In genomic region chrX:9677098-9677739, GRCh38 we compare ENCODE assay signal across 9 cellular contexts.
A peak's percentile ranks its signal among the peaks of the same experiment; 100 is the strongest.
DNase-seq lines count a peak whose midpoint lies in the region; ATAC-seq, FAIRE-seq and TF ChIP-seq lines count a peak whose summit lies in the region.
"Had no signal": no experiment of that assay in that cellular context is flagged by ENCODE, and none has a peak within 500 bp of the region (broad histone marks: within the 10 kb centered on the region; RNA-seq: fewer than 3 reads in every experiment).

No MANE protein-coding gene starts in this region.

- in situ Hi-C loops in KBM-7 (cut with MboI; ENCODE audit: low pct_unique_long_range_greater_than_20kb, low sequenced_read_pairs), result no loop called here

- H3K9me3 Mint-ChIP-seq in activated T-helper 17 cell treated with anti-CD3 and anti-CD28 coated beads, Interleukin-2, amount 50 U/mL, for 72 hours, result no peaks in the 10 kb centered on the region

- no peaks in the 10 kb centered on the region for H3K9me3 ChIP-seq in DOHH2 (ENCODE audit: control insufficient read depth, insufficient read depth, low read length)
- H3K9me3 ChIP-seq in pancreas, result no peaks in the 10 kb centered on the region

- 61 to 64% methylated on average over 7 of the region's 7 CpGs for WGBS in pancreas, 2 donors

- peaks cover 37% of the 10 kb centered on the region for H3K36me3 Mint-ChIP-seq in activated T-helper 17 cell treated with anti-CD3 and anti-CD28 coated beads, Interleukin-2, amount 50 U/mL, for 72 hours (ENCODE audit: low read depth)

- H3F3A ChIP-seq in DOHH2 (ENCODE audit: control insufficient read depth, insufficient read depth), result no peaks in the 10 kb centered on the region

- intact Hi-C loops in pancreas (cut with DNase I), result no loop called here

- H3K9me2 ChIP-seq in DOHH2 (replicated peaks; ENCODE audit: control insufficient read depth, low read length), result no peaks in the 10 kb centered on the region

- H3K36me3 ChIP-seq in DOHH2 (ENCODE audit: control insufficient read depth, low read length) (no peaks in the 10 kb centered on the region), pancreas (no peaks in the 10 kb centered on the region)

- H3K27ac Mint-ChIP-seq in activated T-helper 17 cell treated with anti-CD3 and anti-CD28 coated beads, Interleukin-2, amount 50 U/mL, for 72 hours, result peak overlapping the region; percentile 88

- no peaks in the 10 kb centered on the region for H3K79me2 ChIP-seq in DOHH2 (ENCODE audit: control insufficient read depth, low read length)

- no peaks in the 10 kb centered on the region for H4K20me1 ChIP-seq in DOHH2 (ENCODE audit: control insufficient read depth, insufficient read depth, low read depth, low read length)

- H3K27me3 ChIP-seq in DOHH2 (ENCODE audit: control insufficient read depth, low read length), result no peaks in the 10 kb centered on the region
- H3K27me3 ChIP-seq in pancreas, result peaks cover 0 to 5% (median 0%) of the 10 kb centered on the region in 4 donors
- H3K27me3 ChIP-seq: cardiac muscle cell had no signal

- H3K4me3 Mint-ChIP-seq in activated T-helper 17 cell treated with anti-CD3 and anti-CD28 coated beads, Interleukin-2, amount 50 U/mL, for 72 hours, result peak overlapping the region; percentile 51

- peaks cover 12% of the 10 kb centered on the region for H3K4me1 Mint-ChIP-seq in activated T-helper 17 cell treated with anti-CD3 and anti-CD28 coated beads, Interleukin-2, amount 50 U/mL, for 72 hours

- H3K4me1 ChIP-seq in DOHH2 (ENCODE audit: control insufficient read depth, low read length) (peaks cover 13% of the 10 kb centered on the region), pancreas (no peaks in the 10 kb centered on the region)

- ATAC-seq in GM19463 (IDR thresholded peaks at IDR 0.05; ENCODE audit: unreplicated experiment) (peak; percentile 96), HG03460 (IDR thresholded peaks at IDR 0.05; ENCODE audit: unreplicated experiment) (peak; percentile 94), pancreas (peak in 3 of 4 donors; percentile 40 to 55 (median 46))
- peak; percentile 98 for ATAC-seq in activated T-helper 17 cell treated with anti-CD3 and anti-CD28 coated beads, Interleukin-2, amount 50 U/mL, for 72 hours (replicated peaks)

- H3K27me3 Mint-ChIP-seq in activated T-helper 17 cell treated with anti-CD3 and anti-CD28 coated beads, Interleukin-2, amount 50 U/mL, for 72 hours, result no peaks in the 10 kb centered on the region

- peak overlapping the region; percentile 19; the same call in 1 of the 2 replicates for H3K4me2 ChIP-seq in DOHH2 (ENCODE audit: low read length)

- DNase-seq in pancreas, result no peak
- no peak for DNase-seq in KBM-7
- DNase-seq in kidney glomerular epithelial cell (lab: John Stamatoyannopoulos, UW), result no peak
- DNase-seq in SW 1271 (lab: John Stamatoyannopoulos, UW), result no peak

- FAIRE-seq in pancreas (lab: Jason Lieb, UNC), result no peak

- H3K4me3 ChIP-seq in DOHH2 (ENCODE audit: low read length) (no peak overlapping the region), pancreas (no peak overlapping the region)
- H3K4me3 ChIP-seq: cardiac muscle cell had no signal

- TF ChIP-seq CTCF in DOHH2 (IDR thresholded peaks at IDR 0.05; ENCODE audit: low read depth, low read length, poor library complexity, severe bottlenecking) (no peak), pancreas (IDR thresholded peaks at IDR 0.05) (no peak)

- H3K27ac ChIP-seq in DOHH2 (ENCODE audit: low read depth, low read length) (no peak overlapping the region), pancreas (no peak overlapping the region)
- H3K27ac ChIP-seq: cardiac muscle cell had no signal

Comparison
In these comparisons a context has a peak if more than half of its experiments do, and no peak if none do; other contexts are left out.
1. ATAC-seq: peak in every context shown above with its lines; median percentile 98 in activated T-helper 17 cell treated with anti-CD3 and anti-CD28 coated beads, Interleukin-2, amount 50 U/mL, for 72 hours; 96 in GM19463; 94 in HG03460; 46 in pancreas.